ENCODE assay signal across 17 cellular contexts in genomic region chr12:80211671-80212070, GRCh38.
"Had no signal": no experiment of that assay in that cellular context is flagged by ENCODE, and none has a peak within 500 bp of the region (broad histone marks: within the 10 kb centered on the region; RNA-seq: fewer than 3 reads in every experiment).

No MANE protein-coding gene starts in this region.

- H3K27ac ChIP-seq: gastroesophageal sphincter, left ventricle myocardium inferior, right atrium auricular region, sigmoid colon, skin epidermis, uterus had no signal

- H3K9me3 ChIP-seq: gastroesophageal sphincter, left ventricle myocardium inferior, right atrium auricular region, sigmoid colon, uterus had no signal

- H3K4me1 ChIP-seq: left ventricle myocardium inferior, uterus had no signal

- DNase-seq: effector memory CD4-positive, alpha-beta T cell; foreskin fibroblast; glutamatergic neuron; immature natural killer cell; kidney; left cardiac atrium; left ventricle myocardium inferior; natural killer cell; posterior cingulate gyrus; sigmoid colon; stimulated activated CD4-positive, alpha-beta T cell treated with anti-CD3 and anti-CD28 coated beads, Interleukin-2, amount 100 ng/mL, for 48 hours; stimulated activated naive CD4-positive, alpha-beta T cell treated with Interleukin-2 at 50 U/mL for 16 hours; uterus had no signal

- ATAC-seq: esophagus mucosa, gastroesophageal sphincter, left cardiac atrium, natural killer cell had no signal

- H3K36me3 ChIP-seq: gastroesophageal sphincter, left ventricle myocardium inferior, right atrium auricular region, sigmoid colon, uterus had no signal

- H3K27me3 ChIP-seq: gastroesophageal sphincter, right atrium auricular region, sigmoid colon, uterus had no signal

- H3K4me3 ChIP-seq: gastroesophageal sphincter, left ventricle myocardium inferior, right atrium auricular region, sigmoid colon, skin epidermis, uterus had no signal
